31 cellular contexts compared by ENCODE assay signal in genomic region chr19:33487901-33488817, GRCh38. TPM values are rescaled to one million over a fixed set of nuclear protein-coding genes. Genes with fewer than 3 reads are reported as not detected.
DNase-seq lines count a peak whose midpoint lies in the region; ATAC-seq, FAIRE-seq and TF ChIP-seq lines count a peak whose summit lies in the region.
"Had no signal": no experiment of that assay in that cellular context is flagged by ENCODE, and none has a peak within 500 bp of the region (broad histone marks: within the 10 kb centered on the region; RNA-seq: fewer than 3 reads in every experiment).

No MANE protein-coding gene starts in this region.

- H3K27ac Mint-ChIP-seq in activated T-helper 17 cell treated with anti-CD3 and anti-CD28 coated beads, Interleukin-2, amount 50 U/mL, for 72 hours: no peak overlapping the region
- H3K27ac Mint-ChIP-seq: activated CD8-positive, alpha-beta memory T cell treated with anti-CD3 and anti-CD28 coated beads, Interleukin-2, amount 10 ng/mL, durations not matched to agents 7 days and 5 days; CD8-positive, alpha-beta memory T cell; memory B cell; WTC11 had no signal

- no peak for ATAC-seq in right lobe of liver
- ATAC-seq in HepG2: no peak; the same call in 2 of the 3 replicates
- no peak for ATAC-seq in activated T-helper 17 cell treated with anti-CD3 and anti-CD28 coated beads, Interleukin-2, amount 50 U/mL, for 72 hours (replicated peaks)
- ATAC-seq: activated CD8-positive, alpha-beta memory T cell treated with anti-CD3 and anti-CD28 coated beads, Interleukin-2, amount 10 ng/mL, durations not matched to agents 7 days and 5 days; GM12878; K562; WTC11 had no signal

- no peaks in the 10 kb centered on the region for H3K4me1 Mint-ChIP-seq in activated T-helper 17 cell treated with anti-CD3 and anti-CD28 coated beads, Interleukin-2, amount 50 U/mL, for 72 hours
- H3K4me1 Mint-ChIP-seq: activated CD8-positive, alpha-beta memory T cell treated with anti-CD3 and anti-CD28 coated beads, Interleukin-2, amount 10 ng/mL, durations not matched to agents 7 days and 5 days; CD8-positive, alpha-beta memory T cell; memory B cell; neural crest cell; WTC11 had no signal

- BruUV-seq in HepG2 (replicated peaks; lab: Mats Ljungman, UMichigan): no TSS peak
- no TSS peak for BruUV-seq in PC-9 (replicated peaks; lab: Mats Ljungman, UMichigan)

- H3K36me3 ChIP-seq in right lobe of liver: peaks cover 0 to 22% (median 2%) of the 10 kb centered on the region in 4 donors
- peaks cover 0 to 3% of the 10 kb centered on the region in 2 experiments; a peak in 3 of 5 replicates for H3K36me3 ChIP-seq in HepG2 (replicated peaks in 1 of 2; ENCODE audit: control insufficient read depth in 1 of 2, insufficient read depth in 2 of 2, low read length in 2 of 2)
- peaks cover 2% of the 10 kb centered on the region for H3K36me3 ChIP-seq in osteoblast (ENCODE audit: insufficient read depth, low read length)
- no peaks in the 10 kb centered on the region for H3K36me3 ChIP-seq in PC-9 (ENCODE audit: low read depth)
- H3K36me3 ChIP-seq: breast epithelium had no signal

- no peaks in the 10 kb centered on the region for H3K4me1 ChIP-seq in right lobe of liver
- H3K4me1 ChIP-seq in HepG2 (ENCODE audit: insufficient read depth, low read length): no peaks in the 10 kb centered on the region
- no peaks in the 10 kb centered on the region for H3K4me1 ChIP-seq in osteoblast (ENCODE audit: insufficient read depth, low read length)
- no peaks in the 10 kb centered on the region for H3K4me1 ChIP-seq in PC-9 (replicated peaks; ENCODE audit: insufficient read depth)
- H3K4me1 ChIP-seq: BE2C, breast epithelium, parathyroid adenoma, SJSA1, stomach, tibial artery had no signal

- no peak overlapping the region for H3K4me3 Mint-ChIP-seq in activated T-helper 17 cell treated with anti-CD3 and anti-CD28 coated beads, Interleukin-2, amount 50 U/mL, for 72 hours
- H3K4me3 Mint-ChIP-seq: activated CD8-positive, alpha-beta memory T cell treated with anti-CD3 and anti-CD28 coated beads, Interleukin-2, amount 10 ng/mL, durations not matched to agents 7 days and 5 days; CD8-positive, alpha-beta memory T cell; memory B cell; neural crest cell; WTC11 had no signal

- H3K9me2 ChIP-seq in PC-9 (ENCODE audit: insufficient read depth): no peaks in the 10 kb centered on the region

- no peaks in the 10 kb centered on the region for H3K79me2 ChIP-seq in HepG2 (ENCODE audit: insufficient read depth, low read length)
- H3K79me2 ChIP-seq in osteoblast (ENCODE audit: insufficient read depth, low read length): no peaks in the 10 kb centered on the region
- no peaks in the 10 kb centered on the region for H3K79me2 ChIP-seq in PC-9 (ENCODE audit: low read depth)
- H3K79me2 ChIP-seq: hepatocyte, parathyroid adenoma had no signal

- intact Hi-C loops in right lobe of liver (cut with DNase I) (no loop called here), HepG2 (cut with micrococcal nuclease; ENCODE audit: unreplicated experiment) (no loop called here), PC-9 (cut with micrococcal nuclease; ENCODE audit: unreplicated experiment) (no loop called here)

- H4K20me1 ChIP-seq in HepG2 (ENCODE audit: insufficient read depth, low read length) (no peaks in the 10 kb centered on the region), osteoblast (ENCODE audit: insufficient read depth, low read length) (no peaks in the 10 kb centered on the region), PC-9 (ENCODE audit: insufficient read depth) (no peaks in the 10 kb centered on the region)

- in situ Hi-C loops in HepG2 (cut with HindIII; ENCODE audit: extremely low pct_ligation_motif_present, low pct_unique_long_range_greater_than_20kb): no loop called here

- H3K9me3 Mint-ChIP-seq in activated T-helper 17 cell treated with anti-CD3 and anti-CD28 coated beads, Interleukin-2, amount 50 U/mL, for 72 hours: peaks cover under 1% of the 10 kb centered on the region
- H3K9me3 Mint-ChIP-seq: neural crest cell had no signal

- no peak for FAIRE-seq in HepG2 (lab: Jason Lieb, UNC)
- FAIRE-seq: endothelial cell of umbilical vein, GM12878, HTR-8/SVneo, K562 had no signal

- H3K27ac ChIP-seq in right lobe of liver (no peak overlapping the region), HepG2 (ENCODE audit: extremely low read length, insufficient read depth, low read length) (no peak overlapping the region), osteoblast (ENCODE audit: low read depth, low read length) (no peak overlapping the region), PC-9 (no peak overlapping the region)
- H3K27ac ChIP-seq: breast epithelium, hepatocyte, parathyroid adenoma, SJSA1, stomach, tibial artery had no signal

- DNase-seq in right lobe of liver: peak in 2 of 3 donors; percentile 31 to 35
- no peak for DNase-seq in HepG2 (ENCODE audit: low spot score)
- DNase-seq in astrocyte of the hippocampus (ENCODE audit: low read depth, low spot score): peak; percentile 29
- DNase-seq in osteoblast (ENCODE audit: insufficient read length, low spot score, missing footprints): peak; percentile 73
- DNase-seq in PC-9: no peak
- no peak for DNase-seq in NCI-H82 (lab: John Stamatoyannopoulos, UW)
- DNase-seq: activated CD8-positive, alpha-beta memory T cell treated with anti-CD3 and anti-CD28 coated beads, Interleukin-2, amount 10 ng/mL, durations not matched to agents 7 days and 5 days; activated naive CD4-positive, alpha-beta T cell treated with anti-CD3 and anti-CD28 coated beads, Interleukin-2, amount 50 U/mL, for 16 hours; BE2C; CD8-positive, alpha-beta memory T cell; DMS153; gastrocnemius medialis; NCI-H1092 treated with DMSO at 0.1 percent for 48 hours; NCI-H187; stimulated activated CD4-positive, alpha-beta T cell treated with anti-CD3 and anti-CD28 coated beads, Interleukin-12 subunit alpha, Interleukin-12 subunit beta, amount 100 ng/mL, for 4 hours; stimulated activated CD4-positive, alpha-beta T cell treated with anti-CD3 and anti-CD28 coated beads, Interleukin-2, amount 100 ng/mL, for 48 hours; stomach; T-helper 1 cell had no signal

- CTCF ChIA-PET in HepG2 (lab: Yijun Ruan, JAX; ENCODE audit: low intra/inter-chr PET ratio, low total read pairs): no interaction called here
- CTCF ChIA-PET in PC-9 (lab: Charles Lee): no interaction called here

- H3K4me2 ChIP-seq in HepG2 (ENCODE audit: low read depth, low read length): no peak overlapping the region
- H3K4me2 ChIP-seq in osteoblast (ENCODE audit: insufficient read depth, low read length): no peak overlapping the region
- no peak overlapping the region for H3K4me2 ChIP-seq in PC-9
- H3K4me2 ChIP-seq: hepatocyte had no signal

- WGBS in right lobe of liver (ENCODE audit: insufficient coverage, low coverage, low lambda C conversion rate, missing lambda C conversion rate): 87% methylated on average over 3 of the region's 16 CpGs
- 95% methylated on average over 11 of the region's 16 CpGs for WGBS in HepG2 (ENCODE audit: low lambda C conversion rate)

- TF ChIP-seq RAD21 in HepG2 (CRISPR knock-in tag; IDR thresholded peaks at IDR 0.05): no peak

- H2AFZ ChIP-seq in HepG2 (ENCODE audit: low read length): no peak overlapping the region
- H2AFZ ChIP-seq in osteoblast (ENCODE audit: low read length): no peak overlapping the region
- H2AFZ ChIP-seq in PC-9: no peak overlapping the region
- H2AFZ ChIP-seq: hepatocyte, parathyroid adenoma had no signal

- no peak overlapping the region for H3K9ac ChIP-seq in HepG2 (ENCODE audit: insufficient read depth, low read depth, low read length)
- H3K9ac ChIP-seq: parathyroid adenoma had no signal

- H3K9me3 ChIP-seq in right lobe of liver: no peaks in the 10 kb centered on the region
- H3K9me3 ChIP-seq in HepG2 (ENCODE audit: low read length): no peaks in the 10 kb centered on the region
- H3K9me3 ChIP-seq in osteoblast (ENCODE audit: low read depth, low read length): no peaks in the 10 kb centered on the region
- no peaks in the 10 kb centered on the region for H3K9me3 ChIP-seq in PC-9 (ENCODE audit: insufficient read depth, low read depth)
- H3K9me3 ChIP-seq: BE2C, gastrocnemius medialis, SJSA1 had no signal

- no peaks in the 10 kb centered on the region for H3K27me3 Mint-ChIP-seq in activated T-helper 17 cell treated with anti-CD3 and anti-CD28 coated beads, Interleukin-2, amount 50 U/mL, for 72 hours
- H3K27me3 Mint-ChIP-seq: activated CD8-positive, alpha-beta memory T cell treated with anti-CD3 and anti-CD28 coated beads, Interleukin-2, amount 10 ng/mL, durations not matched to agents 7 days and 5 days; CD8-positive, alpha-beta memory T cell; memory B cell had no signal

- TF ChIP-seq EP300 in HepG2 (IDR thresholded peaks at IDR 0.05; ENCODE audit: low read depth in 2 of 2, low read length in 2 of 2) (no peak), HepG2 (CRISPR knock-in tag; IDR thresholded peaks at IDR 0.05; ENCODE audit: borderline replicate concordance) (no peak)

- H3K27me3 ChIP-seq in right lobe of liver (no peaks in the 10 kb centered on the region), HepG2 (ENCODE audit: control insufficient read depth in 1 of 2, insufficient read depth in 2 of 2, low read length in 2 of 2) (no peaks in the 10 kb centered on the region), osteoblast (ENCODE audit: insufficient read depth, low read length) (no peaks in the 10 kb centered on the region), PC-9 (ENCODE audit: insufficient read depth, low read depth) (no peaks in the 10 kb centered on the region)
- H3K27me3 ChIP-seq: BE2C, breast epithelium, gastrocnemius medialis, hepatocyte, SJSA1, stomach, tibial artery had no signal

- POLR2A ChIA-PET in HepG2 (lab: Yijun Ruan, JAX) (no interaction called here), PC-9 (lab: Charles Lee; ENCODE audit: unreplicated experiment) (no interaction called here)

- no peaks in the 10 kb centered on the region for H3F3A ChIP-seq in PC-9 (ENCODE audit: insufficient read depth, low read depth)

- TF ChIP-seq CTCF in right lobe of liver (IDR thresholded peaks at IDR 0.05) (no peak), HepG2 (CRISPR knock-in tag; IDR thresholded peaks at IDR 0.05) (no peak), osteoblast (IDR thresholded peaks at IDR 0.05; ENCODE audit: extremely low read depth, low read depth, low read length) (no peak), PC-9 (conservative IDR thresholded peaks at IDR 0.05) (no peak)

- H3K4me3 ChIP-seq in right lobe of liver (no peak overlapping the region), HepG2 (replicated peaks in 1 of 3; ENCODE audit: insufficient read depth in 1 of 3, low read depth in 2 of 3, low read length in 3 of 3) (no peak overlapping the region), osteoblast (ENCODE audit: insufficient read depth, low read length) (no peak overlapping the region), PC-9 (no peak overlapping the region)
- H3K4me3 ChIP-seq: breast epithelium, gastrocnemius medialis, GM12878, hepatocyte, K562, SJSA1, stomach, tibial artery had no signal

- H3K36me3 Mint-ChIP-seq in activated T-helper 17 cell treated with anti-CD3 and anti-CD28 coated beads, Interleukin-2, amount 50 U/mL, for 72 hours (ENCODE audit: low read depth): peaks cover 18% of the 10 kb centered on the region
- H3K36me3 Mint-ChIP-seq: activated CD8-positive, alpha-beta memory T cell treated with anti-CD3 and anti-CD28 coated beads, Interleukin-2, amount 10 ng/mL, durations not matched to agents 7 days and 5 days; WTC11 had no signal

- no peak for TF ChIP-seq POLR2A in right lobe of liver (IDR thresholded peaks at IDR 0.05)
- no peak for TF ChIP-seq POLR2A in HepG2 (IDR thresholded peaks at IDR 0.05; ENCODE audit: insufficient read depth in 1 of 2, low read depth in 2 of 2, low read length in 2 of 2)

RNA-seq across cellular contexts. Expression of gene PEPD, which starts 33.4 kb away (rescaled TPM):
- 100 to 1,000 TPM; 121 to 261 (median 167) TPM for total RNA-seq in right lobe of liver
- total RNA-seq in HepG2 (2016; rRNA removed; fragmentation: Illumina TruSeq; extraction: Trizol): 75.1 and 81.0 TPM in 2 replicates
- 12.2 and 14.5 TPM in 2 replicates for total RNA-seq in HepG2 (2016; cell fraction: cytosol; rRNA removed; fragmentation: Illumina TruSeq; extraction: Trizol; ENCODE audit: low read depth)
- 76.9 and 79.4 TPM in 2 replicates for total RNA-seq in HepG2 (2016; cell fraction: insoluble cytoplasmic fraction; rRNA removed; fragmentation: Illumina TruSeq; extraction: Trizol)
- total RNA-seq in HepG2 (2016; cell fraction: membrane; rRNA removed; fragmentation: Illumina TruSeq; extraction: Trizol): 29.4 and 31.9 TPM in 2 replicates
- 35.5 and 39.2 TPM in 2 replicates for total RNA-seq in HepG2 (2016; cell fraction: nucleus; rRNA removed; fragmentation: Illumina TruSeq; extraction: Trizol)
- 60.7 and 63.7 TPM in 2 replicates for polyA plus RNA-seq in HepG2 (2011; rRNA removed)
- polyA plus RNA-seq in HepG2 (2011; cell fraction: cytosol; rRNA removed): 56.0 and 100 TPM in 2 replicates
- 50.1 and 50.6 TPM in 2 replicates for polyA plus RNA-seq in HepG2 (2011; cell fraction: nucleus; rRNA removed)
- polyA plus RNA-seq in HepG2 (2012): 45.4 and 52.9 TPM in 2 replicates
- polyA plus RNA-seq in HepG2 (2016; cell fraction: cytosol; fragmentation: Illumina TruSeq; extraction: Trizol; ENCODE audit: low read depth): 14.1 and 18.0 TPM in 2 replicates
- polyA plus RNA-seq in HepG2 (2016; cell fraction: insoluble cytoplasmic fraction; fragmentation: Illumina TruSeq; extraction: Trizol; ENCODE audit: low read depth): 103 and 110 TPM in 2 replicates
- 30.2 and 30.4 TPM in 2 replicates for polyA plus RNA-seq in HepG2 (2016; cell fraction: membrane; fragmentation: Illumina TruSeq; extraction: Trizol; ENCODE audit: low read depth)
- polyA plus RNA-seq in HepG2 (2016; cell fraction: nucleus; fragmentation: Illumina TruSeq; extraction: Trizol; ENCODE audit: insufficient read depth, low read depth): 79.7 and 88.3 TPM in 2 replicates
- 62.3 and 119 TPM in 2 replicates for polyA minus RNA-seq in HepG2 (2011; rRNA and poly(A)+ RNA removed; ENCODE audit: low replicate concordance)
- polyA minus RNA-seq in HepG2 (2011; cell fraction: cytosol; rRNA and poly(A)+ RNA removed): 32.5 and 35.0 TPM in 2 replicates
- polyA minus RNA-seq in HepG2 (2011; cell fraction: nucleus; rRNA and poly(A)+ RNA removed): 14.2 and 19.1 TPM in 2 replicates
- total RNA-seq in osteoblast: 82.8 and 87.9 TPM in 2 replicates
- total RNA-seq in activated T-helper 17 cell treated with anti-CD3 and anti-CD28 coated beads, Interleukin-2, amount 50 U/mL, for 72 hours: 10 to 100 TPM; 16.4 to 33.1 TPM
- 64.9 and 71.0 TPM in 2 replicates for total RNA-seq in PC-9 (2021)

Comparison
In these comparisons a context has a peak if more than half of its experiments do, and no peak if none do; other contexts are left out.
1. DNase-seq: peak in right lobe of liver (2 of 3), astrocyte of the hippocampus (single experiment) and osteoblast (single experiment); none in HepG2 (single experiment), PC-9 (0 of 2) and NCI-H82 (single experiment).